25 cellular contexts compared by ENCODE assay signal in the genomic region with DNA sequence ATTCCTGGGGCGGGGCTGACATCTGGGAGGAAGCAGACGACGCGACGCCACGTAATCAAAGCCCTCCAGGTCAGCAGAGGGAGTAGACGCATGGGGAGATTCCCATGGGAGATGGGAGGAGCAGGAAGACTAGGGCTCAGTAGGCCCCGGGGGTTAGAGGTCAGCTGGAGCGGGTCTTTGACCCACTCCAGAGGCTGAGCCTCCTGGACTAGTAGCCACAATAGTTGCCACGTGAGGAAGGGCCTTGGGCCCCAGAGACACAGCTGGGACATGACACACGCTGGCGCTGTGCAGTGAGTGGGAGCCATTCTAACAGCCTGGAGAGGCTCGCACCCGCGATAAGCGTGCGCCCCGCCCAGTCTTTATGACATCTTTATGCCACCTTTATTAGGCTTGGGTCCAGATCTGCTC.
DNase-seq lines count a peak whose midpoint lies in the region; ATAC-seq and TF ChIP-seq lines count a peak whose summit lies in the region.
"Had no signal": no experiment of that assay in that cellular context is flagged by ENCODE, and none has a peak within 500 bp of the region (broad histone marks: within the 10 kb centered on the region; RNA-seq: fewer than 3 reads in every experiment).

No MANE protein-coding gene starts in this region.

- no peak for TF ChIP-seq POLR2A in heart left ventricle (IDR thresholded peaks at IDR 0.05)

- H3K4me3 ChIP-seq in heart left ventricle (no peak overlapping the region), BE2C (ENCODE audit: low read depth, low read length) (no peak overlapping the region), colonic mucosa (peak overlapping the region; percentile 14), osteoblast (ENCODE audit: insufficient read depth, low read length) (no peak overlapping the region)
- H3K4me3 ChIP-seq: BLaER1, PC-9, SK-N-MC had no signal

- H3K36me3 ChIP-seq in heart left ventricle (no peaks in the 10 kb centered on the region), BE2C (no peaks in the 10 kb centered on the region), colonic mucosa (no peaks in the 10 kb centered on the region), osteoblast (ENCODE audit: insufficient read depth, low read length) (no peaks in the 10 kb centered on the region)
- H3K36me3 ChIP-seq: BLaER1 had no signal

- intact Hi-C loops in heart left ventricle (cut with DNase I) = no loop called here
- intact Hi-C loops in Right ventricle myocardium inferior (cut with DNase I) = no loop called here
- intact Hi-C loops in colonic mucosa (cut with DNase I) = no loop called here

- TF ChIP-seq CTCF in heart left ventricle (IDR thresholded peaks at IDR 0.05) (no peak), BE2C (IDR thresholded peaks at IDR 0.05; ENCODE audit: low read depth, low read length) (no peak), colonic mucosa (IDR thresholded peaks at IDR 0.05) (no peak), osteoblast (IDR thresholded peaks at IDR 0.05; ENCODE audit: extremely low read depth, low read depth, low read length) (no peak)

- H3K4me1 ChIP-seq in heart left ventricle (peaks cover 0 to 3% (median 0%) of the 10 kb centered on the region in 12 donors), BE2C (no peaks in the 10 kb centered on the region), colonic mucosa (no peaks in the 10 kb centered on the region), osteoblast (ENCODE audit: insufficient read depth, low read length) (no peaks in the 10 kb centered on the region)
- H3K4me1 ChIP-seq: BLaER1 had no signal

- H2AFZ ChIP-seq in osteoblast (ENCODE audit: low read length) = no peak overlapping the region
- H2AFZ ChIP-seq: PC-9 had no signal

- 80 to 89% (median 80%) methylated on average over 18 of the region's 18 CpGs for WGBS in heart left ventricle, 4 donors

- no peak overlapping the region for H3K4me2 ChIP-seq in osteoblast (ENCODE audit: insufficient read depth, low read length)
- H3K4me2 ChIP-seq: BLaER1, PC-9 had no signal

- H4K20me1 ChIP-seq in osteoblast (ENCODE audit: insufficient read depth, low read length) = no peaks in the 10 kb centered on the region
- H4K20me1 ChIP-seq: BLaER1 had no signal

- no peaks in the 10 kb centered on the region for H3K9me3 ChIP-seq in heart left ventricle
- no peaks in the 10 kb centered on the region; the same call in 1 of the 2 replicates for H3K9me3 ChIP-seq in BE2C
- no peaks in the 10 kb centered on the region for H3K9me3 ChIP-seq in colonic mucosa
- no peaks in the 10 kb centered on the region for H3K9me3 ChIP-seq in osteoblast (ENCODE audit: low read depth, low read length)
- H3K9me3 ChIP-seq: BLaER1 had no signal

- no peaks in the 10 kb centered on the region for H3K79me2 ChIP-seq in osteoblast (ENCODE audit: insufficient read depth, low read length)

- ATAC-seq in heart left ventricle (peak in 3 of 4 donors; percentile 33 to 92 (median 71)), Right ventricle myocardium inferior (no peak), GM19035 (IDR thresholded peaks at IDR 0.05; ENCODE audit: unreplicated experiment) (no peak)

- peak in 3 of 5 donors; percentile 45 to 69 (median 49) for DNase-seq in heart left ventricle
- DNase-seq in Right ventricle myocardium inferior (ENCODE audit: missing footprints) = no peak
- DNase-seq in BE2C = peak; percentile 23
- peak; percentile 76 for DNase-seq in colonic mucosa
- peak; percentile 37 for DNase-seq in osteoblast (ENCODE audit: insufficient read length, low spot score, missing footprints)
- no peak for DNase-seq in cerebellum (ENCODE audit: low spot score)
- DNase-seq: 8988T; ACHN; CD4-positive, CD25-positive, alpha-beta regulatory T cell; Karpas-422; NCI-H1092; NCI-H1417 treated with DMSO at 0.1 percent for 48 hours; NCI-H187; NCI-H2171 treated with DMSO at 0.1 percent for 48 hours; NCI-H345; NCI-H510A treated with DMSO at 0.1 percent for 48 hours; NCI-H82; NK-92 treated with Interleukin-12 subunit alpha and Interleukin-12 subunit beta, amount 100 ng/mL, for 24 hours; PC-9; RPMI8226; SHP77 treated with DMSO at 0.1 percent for 48 hours had no signal

- H3K27ac ChIP-seq in heart left ventricle (peak overlapping the region in 2 of 12 donors; percentile 32 to 49), colonic mucosa (no peak overlapping the region), osteoblast (ENCODE audit: low read depth, low read length) (no peak overlapping the region)
- H3K27ac ChIP-seq: BLaER1, HL-60, PC-9, SK-N-MC had no signal

- H3K27me3 ChIP-seq in heart left ventricle (no peaks in the 10 kb centered on the region), BE2C (no peaks in the 10 kb centered on the region), colonic mucosa (no peaks in the 10 kb centered on the region), osteoblast (ENCODE audit: insufficient read depth, low read length) (peaks cover 3% of the 10 kb centered on the region)
- H3K27me3 ChIP-seq: BLaER1 had no signal

- peak overlapping the region in 1 of 2 donors; percentile 14 for H3K9ac ChIP-seq in colonic mucosa (ENCODE audit: low read depth in 2 of 2, low read length in 2 of 2)
- H3K9ac ChIP-seq: BLaER1 had no signal

Comparison
In these comparisons a context has a peak if more than half of its experiments do, and no peak if none do; other contexts are left out.
1. ATAC-seq: peak in heart left ventricle (3 of 4); none in Right ventricle myocardium inferior (single experiment) and GM19035 (single experiment).
2. DNase-seq: peak in heart left ventricle (3 of 5), BE2C (single experiment), colonic mucosa (single experiment) and osteoblast (single experiment); none in Right ventricle myocardium inferior (single experiment) and cerebellum (single experiment).